19 cellular contexts compared by ENCODE assay signal in the genomic region with DNA sequence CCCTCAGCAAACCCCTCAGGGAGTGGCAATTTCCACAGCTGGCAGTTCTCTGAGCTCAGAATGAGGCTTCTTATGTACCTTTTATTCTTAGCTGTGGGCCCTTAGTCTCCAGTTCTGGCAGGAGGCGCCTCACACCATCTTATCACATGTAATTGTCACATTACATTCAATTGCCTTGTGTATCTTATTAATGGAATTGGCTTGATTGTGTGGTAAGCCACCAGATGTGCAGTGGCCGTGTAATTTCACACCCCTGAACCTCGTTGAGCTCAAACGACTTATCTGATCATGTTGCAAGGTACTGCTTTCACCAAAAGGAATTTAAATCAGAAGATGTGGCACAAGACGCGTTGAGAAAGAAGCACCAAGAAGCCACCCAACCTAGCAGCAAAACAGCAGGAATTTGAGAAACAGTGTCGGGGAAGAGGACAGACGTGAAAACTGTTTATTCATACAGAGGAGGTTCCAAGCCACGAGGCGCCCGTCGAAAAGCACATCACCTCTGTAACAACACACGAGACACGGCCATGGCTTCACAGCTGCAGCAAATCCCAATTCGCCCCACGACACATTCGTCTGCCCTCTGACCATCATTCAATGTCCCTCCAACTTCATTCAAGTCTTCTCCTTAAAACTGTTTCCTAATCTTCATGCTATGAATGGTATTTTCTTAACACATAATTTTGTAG. TPM values are rescaled to one million over a fixed set of nuclear protein-coding genes. Genes with fewer than 3 reads are reported as not detected.
A peak's percentile ranks its signal among the peaks of the same experiment; 100 is the strongest.
DNase-seq lines count a peak whose midpoint lies in the region; ATAC-seq and TF ChIP-seq lines count a peak whose summit lies in the region.
"Had no signal": no experiment of that assay in that cellular context is flagged by ENCODE, and none has a peak within 500 bp of the region (broad histone marks: within the 10 kb centered on the region; RNA-seq: fewer than 3 reads in every experiment).

No MANE protein-coding gene starts in this region.

- in situ Hi-C loops in KBM-7 (cut with MboI; ENCODE audit: low pct_unique_long_range_greater_than_20kb, low sequenced_read_pairs), result no loop called here

- H3K36me3 Mint-ChIP-seq in activated CD4-positive, alpha-beta T cell treated with anti-CD3 and anti-CD28 coated beads, Interleukin-2, amount 10 ng/mL, durations not matched to agents 24 days and 14 days (ENCODE audit: low read depth), result peaks cover 3% of the 10 kb centered on the region
- peaks cover 2 to 6% of the 10 kb centered on the region in 2 donors for H3K36me3 Mint-ChIP-seq in CD4-positive, alpha-beta memory T cell
- no peaks in the 10 kb centered on the region for H3K36me3 Mint-ChIP-seq in activated CD8-positive, alpha-beta T cell treated with anti-CD3 and anti-CD28 coated beads, Interleukin-2, amount 10 ng/mL, durations not matched to agents 7 days and 5 days (ENCODE audit: low read depth)
- no peaks in the 10 kb centered on the region for H3K36me3 Mint-ChIP-seq in mesothelial cell of epicardium

- ATAC-seq in activated CD8-positive, alpha-beta T cell treated with anti-CD3 and anti-CD28 coated beads, Interleukin-2, amount 10 ng/mL, durations not matched to agents 7 days and 5 days, result no peak
- ATAC-seq: activated CD4-positive, CD25-positive, alpha-beta regulatory T cell treated with anti-CD3 and anti-CD28 coated beads, Interleukin-2, amount 50 U/mL, for 24 hours had no signal

- H3K9me3 ChIP-seq in CD4-positive, alpha-beta memory T cell (ENCODE audit: control insufficient read depth in 1 of 2, low read length in 2 of 2), result no peaks in the 10 kb centered on the region

- H3K27me3 ChIP-seq in CD4-positive, alpha-beta memory T cell (ENCODE audit: insufficient read depth, low read length), result no peaks in the 10 kb centered on the region
- H3K27me3 ChIP-seq: dorsolateral prefrontal cortex had no signal

- no peak overlapping the region for H3K4me3 ChIP-seq in CD4-positive, alpha-beta memory T cell (ENCODE audit: low read length in 2 of 2)
- H3K4me3 ChIP-seq: dorsolateral prefrontal cortex, PC-9 had no signal

- H3K4me1 ChIP-seq in CD4-positive, alpha-beta memory T cell (ENCODE audit: insufficient read depth, low read length), result peaks cover 46% of the 10 kb centered on the region

- POLR2A ChIA-PET in CD4-positive, alpha-beta memory T cell (lab: Charles Lee; ENCODE audit: partially characterized antibody), result interaction anchor here (0.6 to 1.3 kb wide), 5 partner anchors 29 to 495 kb away, joined by 3 to 5 read pairs (median 3); a partner anchor contains a TSS
- POLR2A ChIA-PET in activated CD8-positive, alpha-beta T cell treated with anti-CD3 and anti-CD28 coated beads, Interleukin-2, amount 10 ng/mL, durations not matched to agents 7 days and 5 days (lab: Charles Lee), result interaction anchor here (1.0 to 1.3 kb wide), 2 partner anchors 72 to 182 kb away, joined by 3 to 6 read pairs; no protein-coding TSS in a partner anchor

- H3K4me3 Mint-ChIP-seq in activated CD4-positive, alpha-beta T cell treated with anti-CD3 and anti-CD28 coated beads, Interleukin-2, amount 10 ng/mL, durations not matched to agents 24 days and 14 days, result peak overlapping the region; percentile 64
- peak overlapping the region in 4 of 8 donors; percentile 1 to 59 (median 27) for H3K4me3 Mint-ChIP-seq in CD4-positive, alpha-beta memory T cell
- H3K4me3 Mint-ChIP-seq in activated CD8-positive, alpha-beta T cell treated with anti-CD3 and anti-CD28 coated beads, Interleukin-2, amount 10 ng/mL, durations not matched to agents 7 days and 5 days, result no peak overlapping the region
- H3K4me3 Mint-ChIP-seq in mesothelial cell of epicardium, result no peak overlapping the region

- intact Hi-C loops in activated CD4-positive, alpha-beta T cell treated with anti-CD3 and anti-CD28 coated beads, Interleukin-2, amount 10 ng/mL, durations not matched to agents 24 days and 14 days (cut with micrococcal nuclease), result loop anchor here (10.0 kb wide), 1 partner anchor 528 kb away; no protein-coding TSS in a partner anchor
- intact Hi-C loops in CD4-positive, alpha-beta memory T cell (cut with micrococcal nuclease), result no loop called here

- TF ChIP-seq CTCF in mesothelial cell of epicardium (IDR thresholded peaks at IDR 0.05; ENCODE audit: unreplicated experiment), result no peak

- no peak overlapping the region for H3K27ac ChIP-seq in CD4-positive, alpha-beta memory T cell (ENCODE audit: low read depth, low read length)
- H3K27ac ChIP-seq: dorsolateral prefrontal cortex, epithelial cell of prostate, PC-9 had no signal

- H3K4me1 Mint-ChIP-seq in activated CD4-positive, alpha-beta T cell treated with anti-CD3 and anti-CD28 coated beads, Interleukin-2, amount 10 ng/mL, durations not matched to agents 24 days and 14 days, result peaks cover 57% of the 10 kb centered on the region
- peaks cover 39 to 56% (median 49%) of the 10 kb centered on the region in 4 donors for H3K4me1 Mint-ChIP-seq in CD4-positive, alpha-beta memory T cell
- peaks cover 54% of the 10 kb centered on the region for H3K4me1 Mint-ChIP-seq in activated CD8-positive, alpha-beta T cell treated with anti-CD3 and anti-CD28 coated beads, Interleukin-2, amount 10 ng/mL, durations not matched to agents 7 days and 5 days (ENCODE audit: low read depth)
- peaks cover 34% of the 10 kb centered on the region for H3K4me1 Mint-ChIP-seq in mesothelial cell of epicardium

- H3K27ac Mint-ChIP-seq in activated CD4-positive, alpha-beta T cell treated with anti-CD3 and anti-CD28 coated beads, Interleukin-2, amount 10 ng/mL, durations not matched to agents 24 days and 14 days, result peak overlapping the region; percentile 75
- H3K27ac Mint-ChIP-seq in CD4-positive, alpha-beta memory T cell, result peak overlapping the region; percentile 23 to 83 (median 42)
- H3K27ac Mint-ChIP-seq in activated CD8-positive, alpha-beta T cell treated with anti-CD3 and anti-CD28 coated beads, Interleukin-2, amount 10 ng/mL, durations not matched to agents 7 days and 5 days, result peak overlapping the region; percentile 11
- peak overlapping the region; percentile 2 for H3K27ac Mint-ChIP-seq in mesothelial cell of epicardium

- H3K9me3 Mint-ChIP-seq in activated CD4-positive, alpha-beta T cell treated with anti-CD3 and anti-CD28 coated beads, Interleukin-2, amount 10 ng/mL, durations not matched to agents 24 days and 14 days, result peaks cover 2% of the 10 kb centered on the region
- H3K9me3 Mint-ChIP-seq in CD4-positive, alpha-beta memory T cell, result no peaks in the 10 kb centered on the region
- H3K9me3 Mint-ChIP-seq in activated CD8-positive, alpha-beta T cell treated with anti-CD3 and anti-CD28 coated beads, Interleukin-2, amount 10 ng/mL, durations not matched to agents 7 days and 5 days (ENCODE audit: insufficient read depth), result no peaks in the 10 kb centered on the region
- peaks cover 2% of the 10 kb centered on the region for H3K9me3 Mint-ChIP-seq in mesothelial cell of epicardium

- no peaks in the 10 kb centered on the region for H3K36me3 ChIP-seq in CD4-positive, alpha-beta memory T cell (ENCODE audit: insufficient read depth, low read length)

- CTCF ChIA-PET in CD4-positive, alpha-beta memory T cell (lab: Charles Lee; ENCODE audit: partially characterized antibody), result interaction anchor here (0.8 to 12.5 kb wide), 7 partner anchors 31 to 179 kb away, joined by 3 to 651 read pairs (median 55); a partner anchor contains a TSS
- CTCF ChIA-PET in activated CD8-positive, alpha-beta T cell treated with anti-CD3 and anti-CD28 coated beads, Interleukin-2, amount 10 ng/mL, durations not matched to agents 7 days and 5 days (lab: Charles Lee), result interaction anchor here (0.7 to 9.7 kb wide), 7 partner anchors 8 to 179 kb away, joined by 3 to 311 read pairs (median 5); a partner anchor contains a TSS

- no peaks in the 10 kb centered on the region for H3K27me3 Mint-ChIP-seq in activated CD4-positive, alpha-beta T cell treated with anti-CD3 and anti-CD28 coated beads, Interleukin-2, amount 10 ng/mL, durations not matched to agents 24 days and 14 days
- H3K27me3 Mint-ChIP-seq in CD4-positive, alpha-beta memory T cell, result no peaks in the 10 kb centered on the region
- no peaks in the 10 kb centered on the region for H3K27me3 Mint-ChIP-seq in activated CD8-positive, alpha-beta T cell treated with anti-CD3 and anti-CD28 coated beads, Interleukin-2, amount 10 ng/mL, durations not matched to agents 7 days and 5 days (ENCODE audit: low read depth)
- H3K27me3 Mint-ChIP-seq in mesothelial cell of epicardium (ENCODE audit: low read depth), result no peaks in the 10 kb centered on the region

- no peak for DNase-seq in activated CD4-positive, alpha-beta T cell treated with anti-CD3 and anti-CD28 coated beads, Interleukin-2, amount 10 ng/mL, durations not matched to agents 24 days and 14 days
- no peak for DNase-seq in activated CD4-positive, alpha-beta T cell treated with anti-CD3 and anti-CD28 coated beads for 4 hours
- no peak for DNase-seq in CD4-positive, alpha-beta memory T cell
- no peak for DNase-seq in activated CD8-positive, alpha-beta T cell treated with anti-CD3 and anti-CD28 coated beads, Interleukin-2, amount 10 ng/mL, durations not matched to agents 7 days and 5 days
- DNase-seq in mesothelial cell of epicardium (ENCODE audit: low spot score in 2 of 2, unreplicated experiment in 2 of 2) (no peak), KBM-7 (no peak), A172 (ENCODE audit: low spot score) (no peak), NCI-H1694 (lab: John Stamatoyannopoulos, UW) (no peak)
- DNase-seq: DMS53; dorsolateral prefrontal cortex; NCI-H1417 treated with DMSO at 0.1 percent for 48 hours; NCI-H748 treated with DMSO at 0.1 percent for 48 hours; PC-9; stimulated activated CD4-positive, alpha-beta T cell treated with anti-CD3 and anti-CD28 coated beads, Interleukin-12 subunit alpha, Interleukin-12 subunit beta, amount 100 ng/mL, for 4 hours; stimulated activated CD8-positive, alpha-beta memory T cell treated with anti-CD3 and anti-CD28 coated beads, Interleukin-4, amount 100 ng/mL, for 48 hours; substantia nigra; T-helper 9 cell had no signal

RNA-seq across cellular contexts. Expression of a gene that starts 53.6 kb away (rescaled TPM):
- 111 and 118 TPM in 2 replicates for total RNA-seq in activated CD4-positive, alpha-beta T cell treated with anti-CD3 and anti-CD28 coated beads, Interleukin-2, amount 10 ng/mL, durations not matched to agents 24 days and 14 days
- 100 to 1,000 TPM in 1 of 2 experiments, 10 to 100 TPM in 1; 95.4 to 103 TPM for total RNA-seq in CD4-positive, alpha-beta memory T cell
- polyA plus RNA-seq in CD4-positive, alpha-beta memory T cell, result 10 to 100 TPM; 53.6 to 96.5 TPM
- total RNA-seq in activated CD8-positive, alpha-beta T cell treated with anti-CD3 and anti-CD28 coated beads, Interleukin-2, amount 10 ng/mL, durations not matched to agents 7 days and 5 days, result 10 to 100 TPM; 77.5 TPM
- 39.3 to 44.9 TPM (median 42.2 TPM) in 3 replicates for total RNA-seq in mesothelial cell of epicardium
- total RNA-seq in A172 (2014; rRNA removed; shearing (Covaris generic)), result 22.4 and 26.1 TPM in 2 replicates

Comparison
In these comparisons a context has a peak if more than half of its experiments do, and no peak if none do; other contexts are left out.
1. H3K27ac Mint-ChIP-seq: peak in every context shown above with its lines; median percentile 75 in activated CD4-positive, alpha-beta T cell treated with anti-CD3 and anti-CD28 coated beads, Interleukin-2, amount 10 ng/mL, durations not matched to agents 24 days and 14 days; 42 in CD4-positive, alpha-beta memory T cell; 11 in activated CD8-positive, alpha-beta T cell treated with anti-CD3 and anti-CD28 coated beads, Interleukin-2, amount 10 ng/mL, durations not matched to agents 7 days and 5 days; 2 in mesothelial cell of epicardium.